ENCODE assay signal across 19 cellular contexts in the genomic region with DNA sequence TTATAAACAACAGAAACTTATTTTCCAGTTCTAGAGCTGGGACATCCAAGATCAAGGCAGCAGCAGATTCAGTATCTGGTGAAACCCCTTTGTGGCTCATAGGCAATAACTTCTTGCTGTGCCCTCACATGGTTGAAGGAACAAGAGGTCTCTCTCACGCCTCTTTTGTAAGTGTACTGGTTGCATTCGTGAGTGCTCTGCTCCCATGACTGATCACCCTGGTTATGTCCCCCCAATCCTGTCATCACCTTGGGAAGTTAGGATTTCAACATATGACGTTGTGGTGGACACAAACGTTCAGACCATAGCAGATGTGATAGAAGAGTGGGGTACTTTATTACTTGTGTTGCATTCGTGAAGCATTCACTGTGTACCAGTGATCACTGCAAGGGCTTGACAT.
DNase-seq lines count a peak whose midpoint lies in the region; ATAC-seq and TF ChIP-seq lines count a peak whose summit lies in the region.
"Had no signal": no experiment of that assay in that cellular context is flagged by ENCODE, and none has a peak within 500 bp of the region (broad histone marks: within the 10 kb centered on the region; RNA-seq: fewer than 3 reads in every experiment).

No MANE protein-coding gene starts in this region.

- H3K27me3 ChIP-seq in SJSA1 (replicated peaks) (no peaks in the 10 kb centered on the region), thyroid gland (no peaks in the 10 kb centered on the region)

- H3K27ac Mint-ChIP-seq in mesothelial cell of epicardium (peak overlapping the region; percentile 26), T-helper 17 cell (no peak overlapping the region)
- H3K27ac Mint-ChIP-seq: B cell had no signal

- TF ChIP-seq POLR2A in thyroid gland (IDR thresholded peaks at IDR 0.05) = no peak

- H3K9me3 Mint-ChIP-seq in mesothelial cell of epicardium = peaks cover 15% of the 10 kb centered on the region

- DNase-seq in EL (peak; percentile 19), SJSA1 (ENCODE audit: low read depth in 1 of 2, low spot score in 2 of 2) (peak in 1 of 2 experiments; percentile 9), mesothelial cell of epicardium (ENCODE audit: low spot score in 2 of 2, unreplicated experiment in 2 of 2) (no peak), thyroid gland (peak; percentile 18 to 31), activated gamma-delta T cell (lab: John Stamatoyannopoulos, UW) (no peak), T-helper 17 cell (no peak)
- no peak for DNase-seq in stimulated activated naive CD8-positive, alpha-beta T cell treated with anti-CD3 and anti-CD28 coated beads, Interleukin-15, Interleukin-2, amounts not matched to agents 100 U/mL and 50 U/mL, for 24 hours
- DNase-seq: ACHN, DMS 273 treated with DMSO at 0.1 percent for 48 hours, GF-D8, KBM-7, NCI-H1105 treated with DMSO at 0.1 percent for 48 hours, NCI-H1694, NCI-H510A, NCI-H774, OCI-M1, SHP77 had no signal

- H3K27me3 Mint-ChIP-seq in mesothelial cell of epicardium (ENCODE audit: low read depth) (no peaks in the 10 kb centered on the region), T-helper 17 cell (peaks cover 5% of the 10 kb centered on the region)
- H3K27me3 Mint-ChIP-seq: B cell had no signal

- peak overlapping the region; percentile 43; the same call in 1 of the 2 replicates for H3K27ac ChIP-seq in SJSA1
- peak overlapping the region; percentile 37 to 74 (median 56) for H3K27ac ChIP-seq in thyroid gland

- ATAC-seq in T-helper 17 cell = no peak
- ATAC-seq in stimulated activated naive CD8-positive, alpha-beta T cell treated with anti-CD3 and anti-CD28 coated beads, Interleukin-15, Interleukin-2, amounts not matched to agents 100 U/mL and 50 U/mL, for 24 hours = no peak
- ATAC-seq: GM12878 had no signal

- H3K4me3 ChIP-seq in SJSA1 = no peak overlapping the region
- H3K4me3 ChIP-seq in thyroid gland (replicated peaks in 1 of 3) = no peak overlapping the region
- H3K4me3 ChIP-seq: GM12878 had no signal

- H3K4me3 Mint-ChIP-seq in mesothelial cell of epicardium (no peak overlapping the region), T-helper 17 cell (no peak overlapping the region)
- H3K4me3 Mint-ChIP-seq: B cell had no signal

- H3K36me3 ChIP-seq in SJSA1 = no peaks in the 10 kb centered on the region
- H3K36me3 ChIP-seq in thyroid gland = no peaks in the 10 kb centered on the region

- intact Hi-C loops in thyroid gland (cut with DNase I) = no loop called here

- 44 to 69% methylated on average over 5 of the region's 5 CpGs for WGBS in thyroid gland, 2 donors

- no peak for TF ChIP-seq CTCF in mesothelial cell of epicardium (IDR thresholded peaks at IDR 0.05; ENCODE audit: unreplicated experiment)
- TF ChIP-seq CTCF in thyroid gland (IDR thresholded peaks at IDR 0.05) = no peak

- H3K4me1 Mint-ChIP-seq in mesothelial cell of epicardium (peaks cover 18% of the 10 kb centered on the region), T-helper 17 cell (peaks cover 2% of the 10 kb centered on the region)
- H3K4me1 Mint-ChIP-seq: B cell had no signal

- H3K4me1 ChIP-seq in SJSA1 (replicated peaks) (peaks cover 16% of the 10 kb centered on the region), thyroid gland (peaks cover 6 to 16% of the 10 kb centered on the region in 2 donors)

- peaks cover 5% of the 10 kb centered on the region for H3K36me3 Mint-ChIP-seq in mesothelial cell of epicardium
- no peaks in the 10 kb centered on the region for H3K36me3 Mint-ChIP-seq in T-helper 17 cell (ENCODE audit: low read depth)

- no peaks in the 10 kb centered on the region for H3K9me3 ChIP-seq in SJSA1 (replicated peaks)
- no peaks in the 10 kb centered on the region for H3K9me3 ChIP-seq in thyroid gland
- no peaks in the 10 kb centered on the region for H3K9me3 ChIP-seq in T-helper 17 cell (ENCODE audit: control insufficient read depth, low read length, poor library complexity, severe bottlenecking)

Comparison
In these comparisons a context has a peak if more than half of its experiments do, and no peak if none do; other contexts are left out.
1. DNase-seq: peak in EL (single experiment) and thyroid gland (2 of 2); none in mesothelial cell of epicardium (0 of 2), activated gamma-delta T cell (single experiment), T-helper 17 cell (0 of 3) and stimulated activated naive CD8-positive, alpha-beta T cell treated with anti-CD3 and anti-CD28 coated beads, Interleukin-15, Interleukin-2, amounts not matched to agents 100 U/mL and 50 U/mL, for 24 hours (single experiment).